Comparison of ENCODE assay signal across 12 cellular contexts in the genomic region with DNA sequence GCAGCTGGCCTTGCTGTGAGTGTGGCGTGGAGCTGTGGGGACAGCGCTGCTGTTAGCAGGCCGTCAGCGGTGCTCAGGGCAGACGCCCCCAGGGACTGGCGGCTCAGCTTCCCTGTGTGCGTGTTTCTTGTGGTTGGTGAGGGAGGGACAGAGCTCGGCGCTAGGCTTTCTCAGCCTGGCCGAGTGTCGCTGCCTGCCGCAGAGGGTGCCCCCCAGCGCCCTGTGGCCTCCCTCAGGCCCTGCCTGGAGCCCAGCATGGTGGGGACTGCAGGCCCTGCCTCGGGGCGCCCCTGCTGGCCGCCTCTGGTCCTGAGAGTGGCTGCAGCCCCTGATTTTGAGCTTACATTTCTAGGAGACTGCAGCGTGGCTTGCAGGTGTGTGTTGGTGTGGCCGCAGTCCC. TPM values are rescaled to one million over a fixed set of nuclear protein-coding genes. Genes with fewer than 3 reads are reported as not detected.
DNase-seq lines count a peak whose midpoint lies in the region; TF ChIP-seq lines count a peak whose summit lies in the region.
"Had no signal": no experiment of that assay in that cellular context is flagged by ENCODE, and none has a peak within 500 bp of the region (broad histone marks: within the 10 kb centered on the region; RNA-seq: fewer than 3 reads in every experiment).

No MANE protein-coding gene starts in this region.

- peak; percentile 52 for DNase-seq in SK-N-DZ (ENCODE audit: low spot score)
- DNase-seq in germinal center (ENCODE audit: low spot score): peak; percentile 23
- no peak for DNase-seq in NCI-H1105 treated with DMSO at 0.1 percent for 48 hours (lab: John Stamatoyannopoulos, UW)
- no peak for DNase-seq in GF-D8 (lab: John Stamatoyannopoulos, UW)
- DNase-seq in NCI-H510A (lab: John Stamatoyannopoulos, UW): no peak
- DNase-seq in T-helper 1 cell: no peak
- DNase-seq: activated CD4-positive, alpha-beta T cell treated with anti-CD3 and anti-CD28 coated beads for 1 hour; foreskin melanocyte had no signal

- H3K4me3 ChIP-seq in GM12875 (ENCODE audit: low read depth, low read length): no peak overlapping the region
- H3K4me3 ChIP-seq: adrenal gland had no signal

- TF ChIP-seq CTCF in 22Rv1 (IDR thresholded peaks at IDR 0.05) (peak; percentile 34), GM12875 (IDR thresholded peaks at IDR 0.05; ENCODE audit: borderline replicate concordance, insufficient read depth, low read depth, low read length) (peak; percentile 39; the same call in 1 of the 2 replicates)

- H3K27ac ChIP-seq in 22Rv1: no peak overlapping the region
- H3K27ac ChIP-seq: adrenal gland, KMS-11 had no signal

RNA-seq across cellular contexts. Expression of gene DOT1L, which starts 35.5 kb away (rescaled TPM):
- polyA plus RNA-seq in SK-N-DZ (2014; cell fraction: cytosol; rRNA removed): 14.9 and 22.7 TPM in 2 replicates
- 73.6 and 154 TPM in 2 replicates for polyA plus RNA-seq in SK-N-DZ (2014; cell fraction: nucleus; rRNA removed)

RNA-seq across cellular contexts. Expression of gene PLEKHJ1, which starts 36.9 kb away (rescaled TPM):
- 149 TPM in 2 replicates for polyA plus RNA-seq in SK-N-DZ (2014; cell fraction: cytosol; rRNA removed)
- polyA plus RNA-seq in SK-N-DZ (2014; cell fraction: nucleus; rRNA removed): 161 and 205 TPM in 2 replicates

RNA-seq across cellular contexts. Expression of gene SF3A2, which starts 37.4 kb away (rescaled TPM):
- 29.1 and 36.1 TPM in 2 replicates for polyA plus RNA-seq in SK-N-DZ (2014; cell fraction: cytosol; rRNA removed)
- 112 and 117 TPM in 2 replicates for polyA plus RNA-seq in SK-N-DZ (2014; cell fraction: nucleus; rRNA removed)

RNA-seq across cellular contexts. Expression of gene AP3D1, which starts 47.8 kb away (rescaled TPM):
- polyA plus RNA-seq in SK-N-DZ (2014; cell fraction: cytosol; rRNA removed): 50.3 and 54.1 TPM in 2 replicates
- polyA plus RNA-seq in SK-N-DZ (2014; cell fraction: nucleus; rRNA removed): 93.0 and 103 TPM in 2 replicates

RNA-seq across cellular contexts. Expression of gene AMH, which starts 49.9 kb away (rescaled TPM):
- polyA plus RNA-seq in SK-N-DZ (2014; cell fraction: cytosol; rRNA removed): 11.5 and 13.5 TPM in 2 replicates
- polyA plus RNA-seq in SK-N-DZ (2014; cell fraction: nucleus; rRNA removed): 285 and 416 TPM in 2 replicates

Comparison
In these comparisons a context has a peak if more than half of its experiments do, and no peak if none do; other contexts are left out.
1. DNase-seq: peak in SK-N-DZ (single experiment) and germinal center (single experiment); none in NCI-H1105 treated with DMSO at 0.1 percent for 48 hours (single experiment), GF-D8 (single experiment), NCI-H510A (single experiment) and T-helper 1 cell (0 of 5).